In genomic region chr4:123858465-123858864, GRCh38 we compare ENCODE assay signal across 1 cellular context.
TF ChIP-seq lines count a peak whose summit lies in the region.

No MANE protein-coding gene starts in this region.

TF ChIP-seq in GM23338, 12 proteins besides CTCF, POLR2A, EP300 and RAD21:
- no peak for TF ChIP-seq EZH2 (IDR thresholded peaks at IDR 0.05; ENCODE audit: low read depth, unreplicated experiment)
- no peak for TF ChIP-seq ETS1 (IDR thresholded peaks at IDR 0.05)
- TF ChIP-seq NANOG (IDR thresholded peaks at IDR 0.05; ENCODE audit: borderline replicate concordance), result no peak
- no peak for TF ChIP-seq JUNB (IDR thresholded peaks at IDR 0.05; ENCODE audit: unreplicated experiment)
- no peak for TF ChIP-seq ZNF462 (CRISPR knock-in tag; IDR thresholded peaks at IDR 0.05)
- TF ChIP-seq STAT1 (IDR thresholded peaks at IDR 0.05; ENCODE audit: unreplicated experiment), result no peak
- no peak for TF ChIP-seq POLR2AphosphoS5 (IDR thresholded peaks at IDR 0.05; ENCODE audit: low read depth)
